10 cellular contexts compared by ENCODE assay signal in genomic region chr11:31798057-31799035, GRCh38. TPM values are rescaled to one million over a fixed set of nuclear protein-coding genes. Genes with fewer than 3 reads are reported as not detected.
DNase-seq lines count a peak whose midpoint lies in the region; ATAC-seq, FAIRE-seq and TF ChIP-seq lines count a peak whose summit lies in the region.
"Had no signal": no experiment of that assay in that cellular context is flagged by ENCODE, and none has a peak within 500 bp of the region (broad histone marks: within the 10 kb centered on the region; RNA-seq: fewer than 3 reads in every experiment).

No MANE protein-coding gene starts in this region.

- H3K36me3 ChIP-seq in GM23248 (ENCODE audit: low read depth) (no peaks in the 10 kb centered on the region), mesodermal cell (ENCODE audit: control insufficient read depth, insufficient read depth, low read length) (no peaks in the 10 kb centered on the region)

- H3K9me3 ChIP-seq in GM23248 (ENCODE audit: low read depth) (no peaks in the 10 kb centered on the region), mesodermal cell (ENCODE audit: control insufficient read depth, low read length) (no peaks in the 10 kb centered on the region)

- peak; percentile 34 for TF ChIP-seq CTCF in D721Med (IDR thresholded peaks at IDR 0.05; ENCODE audit: insufficient read depth, missing control alignments)
- TF ChIP-seq CTCF in astrocyte of the spinal cord (IDR thresholded peaks at IDR 0.05; ENCODE audit: low read depth, low read length): peak; percentile 26

- no peaks in the 10 kb centered on the region for H3K79me2 ChIP-seq in GM23248 (ENCODE audit: insufficient read depth)

- H2AFZ ChIP-seq in GM23248: peak overlapping the region; percentile 39; the same call in 1 of the 2 replicates

- H3K4me1 ChIP-seq in GM23248 (ENCODE audit: insufficient read depth): no peaks in the 10 kb centered on the region
- H3K4me1 ChIP-seq in mesodermal cell (ENCODE audit: control insufficient read depth, insufficient read depth, low read length, poor library complexity, severe bottlenecking): no peaks in the 10 kb centered on the region

- H3K9me2 ChIP-seq in GM23248 (ENCODE audit: insufficient read depth): no peaks in the 10 kb centered on the region

- in situ Hi-C loops in GM23248 (cut with MboI) (no loop called here), astrocyte of the spinal cord (cut with HindIII; ENCODE audit: low sequenced_read_pairs) (no loop called here)

- no peak for FAIRE-seq in D721Med (lab: Jason Lieb, UNC)

- peak overlapping the region; percentile 8 for H3K4me2 ChIP-seq in GM23248 (ENCODE audit: unreplicated experiment)

- H3K4me3 ChIP-seq in GM23248 (peak overlapping the region; percentile 38), astrocyte of the spinal cord (ENCODE audit: low read depth, low read length) (no peak overlapping the region), mesodermal cell (ENCODE audit: extremely low read depth, insufficient read depth, low read length, poor library complexity, severe bottlenecking) (peak overlapping the region; percentile 22)

- WGBS in GM23248 (ENCODE audit: low coverage in 1 of 2, low lambda C conversion rate in 2 of 2, missing lambda C conversion rate in 2 of 2), 2 experiments: 5 to 6% methylated on average over 41 to 49 of the region's 49 CpGs
- 1 to 4% methylated on average over 26 to 28 of the region's 49 CpGs for WGBS in mesodermal cell (ENCODE audit: insufficient coverage in 2 of 2), 2 experiments

- H3F3A ChIP-seq in GM23248 (ENCODE audit: insufficient read depth): no peaks in the 10 kb centered on the region

- ATAC-seq in HG03460 (IDR thresholded peaks at IDR 0.05; ENCODE audit: unreplicated experiment): no peak

- no peak overlapping the region for H3K9ac ChIP-seq in GM23248

- H4K20me1 ChIP-seq in GM23248 (ENCODE audit: insufficient read depth): no peaks in the 10 kb centered on the region

- peaks cover 62% of the 10 kb centered on the region for H3K27me3 ChIP-seq in GM23248 (replicated peaks; ENCODE audit: insufficient read depth)

- H3K27ac ChIP-seq in GM23248 (no peak overlapping the region), mesodermal cell (ENCODE audit: low read depth, low read length, severe bottlenecking) (no peak overlapping the region)

- DNase-seq in D721Med (ENCODE audit: insufficient read length, low spot score) (no peak), GM23248 (peak; percentile 48), astrocyte of the spinal cord (ENCODE audit: low read depth, low spot score) (no peak), COLO668 (lab: John Stamatoyannopoulos, UW; ENCODE audit: unreplicated experiment) (no peak), HT-29 (ENCODE audit: low spot score) (no peak), NCI-H1417 treated with DMSO at 0.1 percent for 48 hours (lab: John Stamatoyannopoulos, UW) (no peak)
- DNase-seq: NCI-H187 had no signal

RNA-seq across cellular contexts. Expression of gene PAX6, which starts 12.8 kb away (rescaled TPM):
- total RNA-seq in GM23248 (2014; rRNA removed; shearing (Covaris generic)): not detected in 2 replicates
- polyA plus RNA-seq in GM23248 (2016; fragmentation: Nextera tagmentation; extraction: Ambion mirVana): 0.21 TPM in 1 of 2 replicates, not detected in the other
- polyA plus RNA-seq in mesodermal cell (2013, experiment 1 of 2): 2.2 TPM
- polyA plus RNA-seq in mesodermal cell (2013, experiment 2 of 2): 0.86 TPM
- total RNA-seq in HT-29 (2014; rRNA removed; shearing (Covaris generic)): not detected in 2 replicates
- total RNA-seq: urinary bladder had no signal
- polyA plus RNA-seq: urinary bladder had no signal
